18 cellular contexts compared by ENCODE assay signal in the genomic region with DNA sequence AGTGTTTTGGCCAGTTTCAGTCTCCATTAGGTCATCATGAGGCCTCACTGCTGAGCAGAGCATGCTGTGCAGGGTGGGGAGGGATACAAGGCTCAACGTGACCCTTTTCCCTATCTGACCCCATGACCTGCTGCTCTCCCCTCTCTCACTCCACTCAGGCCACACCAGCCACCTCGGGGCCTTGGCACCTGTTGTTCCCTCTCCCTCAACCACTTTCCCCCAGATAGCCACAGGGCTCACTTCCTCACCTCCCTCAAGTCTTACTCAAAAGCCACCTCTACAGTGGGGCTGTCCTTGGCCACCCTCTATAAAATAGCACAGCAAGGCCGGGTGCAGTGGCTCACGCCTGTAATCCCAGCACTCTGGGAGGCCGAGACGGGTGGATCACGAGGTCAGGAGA.
"Had no signal": no experiment of that assay in that cellular context is flagged by ENCODE, and none has a peak within 500 bp of the region (broad histone marks: within the 10 kb centered on the region; RNA-seq: fewer than 3 reads in every experiment).

No MANE protein-coding gene starts in this region.

- H3K36me3 ChIP-seq: heart left ventricle, left ventricle myocardium inferior had no signal

- H3K27me3 Mint-ChIP-seq: activated CD4-positive, alpha-beta T cell treated with anti-CD3 and anti-CD28 coated beads, Interleukin-2, amount 10 ng/mL, durations not matched to agents 24 days and 14 days; activated CD8-positive, alpha-beta T cell treated with anti-CD3 and anti-CD28 coated beads for 36 hours; activated naive CD8-positive, alpha-beta T cell treated with anti-CD3 and anti-CD28 coated beads, Interleukin-2, amount 50 U/mL, for 24 hours; activated T-cell treated with anti-CD3 and anti-CD28 coated beads, Interleukin-2, amount 50 U/mL, for 24 hours; naive thymus-derived CD8-positive, alpha-beta T cell had no signal

- H3K36me3 Mint-ChIP-seq: activated naive CD4-positive, alpha-beta T cell treated with anti-CD3 and anti-CD28 coated beads, Interleukin-2, amount 10 ng/mL, durations not matched to agents 7 days and 5 days; naive thymus-derived CD8-positive, alpha-beta T cell had no signal

- DNase-seq: activated CD4-positive, alpha-beta T cell treated with anti-CD3 and anti-CD28 coated beads, Interleukin-2, amount 10 ng/mL, durations not matched to agents 24 days and 14 days; activated CD8-positive, alpha-beta T cell treated with anti-CD3 and anti-CD28 coated beads for 36 hours; activated effector memory CD4-positive, alpha-beta T cell treated with Interleukin-2 at 50 U/mL for 16 hours; activated naive CD4-positive, alpha-beta T cell treated with anti-CD3 and anti-CD28 coated beads, Interleukin-2, amount 10 ng/mL, durations not matched to agents 7 days and 5 days; activated naive CD8-positive, alpha-beta T cell treated with anti-CD3 and anti-CD28 coated beads, Interleukin-2, amount 50 U/mL, for 24 hours; activated T-cell treated with anti-CD3 and anti-CD28 coated beads, Interleukin-2, amount 50 U/mL, for 24 hours; anterior cingulate cortex; cerebellar nuclear complex; cortex of kidney; heart left ventricle; kidney glomerular epithelial cell; left ventricle myocardium inferior; mucosa of descending colon; naive thymus-derived CD8-positive, alpha-beta T cell; stimulated activated CD4-positive, alpha-beta T cell treated with anti-CD3 and anti-CD28 coated beads, Interleukin-2, amount 100 ng/mL, for 24 hours; stimulated activated naive CD4-positive, alpha-beta T cell treated with Interleukin-2 at 50 U/mL for 16 hours; T1000 had no signal

- H3K4me3 Mint-ChIP-seq: activated CD4-positive, alpha-beta T cell treated with anti-CD3 and anti-CD28 coated beads, Interleukin-2, amount 10 ng/mL, durations not matched to agents 24 days and 14 days; activated CD8-positive, alpha-beta T cell treated with anti-CD3 and anti-CD28 coated beads for 36 hours; activated naive CD4-positive, alpha-beta T cell treated with anti-CD3 and anti-CD28 coated beads, Interleukin-2, amount 10 ng/mL, durations not matched to agents 7 days and 5 days; activated naive CD8-positive, alpha-beta T cell treated with anti-CD3 and anti-CD28 coated beads, Interleukin-2, amount 50 U/mL, for 24 hours; activated T-cell treated with anti-CD3 and anti-CD28 coated beads, Interleukin-2, amount 50 U/mL, for 24 hours; naive thymus-derived CD8-positive, alpha-beta T cell had no signal

- H3K9me3 ChIP-seq: heart left ventricle, left ventricle myocardium inferior, mucosa of descending colon had no signal

- H3K27me3 ChIP-seq: heart left ventricle had no signal

- H3K9me3 Mint-ChIP-seq: activated CD4-positive, alpha-beta T cell treated with anti-CD3 and anti-CD28 coated beads, Interleukin-2, amount 10 ng/mL, durations not matched to agents 24 days and 14 days; activated CD8-positive, alpha-beta T cell treated with anti-CD3 and anti-CD28 coated beads for 36 hours; activated naive CD4-positive, alpha-beta T cell treated with anti-CD3 and anti-CD28 coated beads, Interleukin-2, amount 10 ng/mL, durations not matched to agents 7 days and 5 days; activated naive CD8-positive, alpha-beta T cell treated with anti-CD3 and anti-CD28 coated beads, Interleukin-2, amount 50 U/mL, for 24 hours; activated T-cell treated with anti-CD3 and anti-CD28 coated beads, Interleukin-2, amount 50 U/mL, for 24 hours; naive thymus-derived CD8-positive, alpha-beta T cell; type B pancreatic cell had no signal

- H3K27ac Mint-ChIP-seq: activated CD4-positive, alpha-beta T cell treated with anti-CD3 and anti-CD28 coated beads, Interleukin-2, amount 10 ng/mL, durations not matched to agents 24 days and 14 days; activated CD8-positive, alpha-beta T cell treated with anti-CD3 and anti-CD28 coated beads for 36 hours; activated naive CD4-positive, alpha-beta T cell treated with anti-CD3 and anti-CD28 coated beads, Interleukin-2, amount 10 ng/mL, durations not matched to agents 7 days and 5 days; activated naive CD8-positive, alpha-beta T cell treated with anti-CD3 and anti-CD28 coated beads, Interleukin-2, amount 50 U/mL, for 24 hours; activated T-cell treated with anti-CD3 and anti-CD28 coated beads, Interleukin-2, amount 50 U/mL, for 24 hours; naive thymus-derived CD8-positive, alpha-beta T cell had no signal

- H3K4me3 ChIP-seq: heart left ventricle, left ventricle myocardium inferior, mucosa of descending colon had no signal

- ATAC-seq: activated CD8-positive, alpha-beta T cell treated with anti-CD3 and anti-CD28 coated beads for 36 hours; activated naive CD8-positive, alpha-beta T cell treated with anti-CD3 and anti-CD28 coated beads, Interleukin-2, amount 50 U/mL, for 24 hours; heart left ventricle; mucosa of descending colon; naive thymus-derived CD8-positive, alpha-beta T cell had no signal
